Comparison of ENCODE assay signal across 9 cellular contexts in genomic region chr21:21122680-21123079, GRCh38.
"Had no signal": no experiment of that assay in that cellular context is flagged by ENCODE, and none has a peak within 500 bp of the region (broad histone marks: within the 10 kb centered on the region; RNA-seq: fewer than 3 reads in every experiment).

No MANE protein-coding gene starts in this region.

- H3K4me3 Mint-ChIP-seq: HFFc6 had no signal

- H2AFZ ChIP-seq: GM23248 had no signal

- ATAC-seq: HCT116, HepG2, K562 had no signal

- H3K4me1 ChIP-seq: HAP-1 had no signal

- H3K27ac ChIP-seq: GM23248, HL-60 had no signal

- H3K9ac ChIP-seq: GM23248 had no signal

- H3K4me3 ChIP-seq: GM23248, HAP-1, K562 had no signal

- DNase-seq: GM23248, GOT3, H7, HFFc6 had no signal

- H3K36me3 ChIP-seq: HAP-1 had no signal

- H3K9me3 ChIP-seq: HAP-1 had no signal

- H3K27ac Mint-ChIP-seq: HFFc6 had no signal
